24 cellular contexts compared by ENCODE assay signal in genomic region chr5:7747728-7748127, GRCh38.
"Had no signal": no experiment of that assay in that cellular context is flagged by ENCODE, and none has a peak within 500 bp of the region (broad histone marks: within the 10 kb centered on the region; RNA-seq: fewer than 3 reads in every experiment).

No MANE protein-coding gene starts in this region.

- H2AFZ ChIP-seq: neural progenitor cell, parathyroid adenoma had no signal

- H3K27me3 ChIP-seq: neural progenitor cell, ovary, sigmoid colon, suprapubic skin, testis, tibial artery, transverse colon, vagina had no signal

- DNase-seq: naive thymus-derived CD8-positive, alpha-beta T cell; occipital lobe; ovary; psoas muscle; right cardiac atrium; right lobe of liver; sigmoid colon; small intestine; stimulated activated CD4-positive, alpha-beta T cell treated with anti-CD3 and anti-CD28 coated beads, Interleukin-15, amount 100 ng/mL, for 24 hours; stimulated activated CD4-positive, alpha-beta T cell treated with anti-CD3 and anti-CD28 coated beads, Interleukin-2, amount 100 ng/mL, for 24 hours; stimulated activated CD4-positive, alpha-beta T cell treated with anti-CD3 and anti-CD28 coated beads, Interleukin-2, amount 100 ng/mL, for 48 hours; stimulated activated CD4-positive, alpha-beta T cell treated with anti-CD3 and anti-CD28 coated beads, Interleukin-4, amount 100 ng/mL, for 24 hours; stimulated activated naive B cell treated with anti-CD40 and anti-IgM and Interleukin-4, amounts not matched to agents 10 μg/mL and 1 μg/mL and 100 μg/mL, for 72 hours; stimulated activated naive CD4-positive, alpha-beta T cell treated with Interleukin-2 at 50 U/mL for 16 hours; substantia nigra; testis; tibial artery; transverse colon had no signal

- H3K4me1 ChIP-seq: neural progenitor cell, parathyroid adenoma, right lobe of liver, testis, transverse colon, vagina had no signal

- H3K27ac ChIP-seq: neural progenitor cell, ovary, parathyroid adenoma, psoas muscle, right lobe of liver, sigmoid colon, suprapubic skin, testis, tibial artery, transverse colon, vagina had no signal

- H3K9me3 ChIP-seq: ovary, psoas muscle, right lobe of liver, sigmoid colon, suprapubic skin, testis, tibial artery, transverse colon, vagina had no signal

- H3K4me2 ChIP-seq: neural progenitor cell had no signal

- H3K4me3 ChIP-seq: neural progenitor cell, ovary, psoas muscle, right lobe of liver, sigmoid colon, suprapubic skin, testis, tibial artery, transverse colon, vagina had no signal

- ATAC-seq: naive thymus-derived CD8-positive, alpha-beta T cell; natural killer cell treated with Interleukin-12 subunit alpha and Interleukin-12 subunit beta and Interleukin-15 and Interleukin-18, amount 100 ng/mL, for 72 hours; right cardiac atrium; right lobe of liver; stimulated activated effector memory CD8-positive, alpha-beta T cell treated with anti-CD3 and anti-CD28 coated beads, Interleukin-12 subunit alpha, Interleukin-12 subunit beta, amount 100 ng/mL, for 72 hours; stimulated activated naive B cell treated with anti-CD40 and anti-IgM and Interleukin-4, amounts not matched to agents 10 μg/mL and 1 μg/mL and 100 μg/mL, for 72 hours had no signal

- H3K36me3 ChIP-seq: neural progenitor cell, ovary, right lobe of liver, sigmoid colon, suprapubic skin, tibial artery, transverse colon, vagina had no signal

- H3K79me2 ChIP-seq: parathyroid adenoma had no signal
